22 cellular contexts compared by ENCODE assay signal in genomic region chr2:152452256-152452973, GRCh38.
DNase-seq lines count a peak whose midpoint lies in the region; FAIRE-seq and TF ChIP-seq lines count a peak whose summit lies in the region.
"Had no signal": no experiment of that assay in that cellular context is flagged by ENCODE, and none has a peak within 500 bp of the region (broad histone marks: within the 10 kb centered on the region; RNA-seq: fewer than 3 reads in every experiment).

No MANE protein-coding gene starts in this region.

- H3K4me3 Mint-ChIP-seq in chondrocyte (ENCODE audit: unreplicated experiment) = no peak overlapping the region
- H3K4me3 Mint-ChIP-seq in T-helper 2 cell treated with Interferon-gamma antibody and Interleukin-4, amounts not matched to agents 5 μg/mL and 100 μg/mL, for 36 hours = no peak overlapping the region
- H3K4me3 Mint-ChIP-seq: activated CD4-positive, alpha-beta T cell treated with anti-CD3 and anti-CD28 coated beads for 36 hours; activated T-helper 1 cell treated with anti-CD3 and anti-CD28 coated beads, Interleukin-12 subunit alpha, Interleukin-12 subunit beta, Interleukin-2, Interleukin-4 antibody, amounts not matched to agents 30 ng/mL and 10 ng/mL and 1 ng/mL, durations not matched to agents 14 hours and 24 hours and 36 hours; CD14-positive monocyte; naive thymus-derived CD4-positive, alpha-beta T cell had no signal

- H3K9me3 ChIP-seq in HUES6 (ENCODE audit: control insufficient read depth, insufficient read depth, low read depth, low read length) (no peaks in the 10 kb centered on the region), subcutaneous abdominal adipose tissue (ENCODE audit: control insufficient read depth in 5 of 5, low read length in 5 of 5) (no peaks in the 10 kb centered on the region), small intestine (ENCODE audit: control insufficient read depth, low read depth) (no peaks in the 10 kb centered on the region)
- H3K9me3 ChIP-seq: upper lobe of left lung had no signal

- H3K27me3 ChIP-seq in HUES6 (ENCODE audit: control insufficient read depth, insufficient read depth, low read length) (no peaks in the 10 kb centered on the region), subcutaneous abdominal adipose tissue (ENCODE audit: control insufficient read depth in 5 of 5, insufficient read depth in 4 of 5, low read length in 5 of 5) (no peaks in the 10 kb centered on the region), small intestine (ENCODE audit: control insufficient read depth in 2 of 2, insufficient read depth in 2 of 2, low read length in 2 of 2) (no peaks in the 10 kb centered on the region)
- H3K27me3 ChIP-seq: upper lobe of left lung had no signal

- no peaks in the 10 kb centered on the region for H3K27me3 Mint-ChIP-seq in chondrocyte (ENCODE audit: low read depth)
- H3K27me3 Mint-ChIP-seq in T-helper 2 cell treated with Interferon-gamma antibody and Interleukin-4, amounts not matched to agents 5 μg/mL and 100 μg/mL, for 36 hours (ENCODE audit: low read depth) = peaks cover 11% of the 10 kb centered on the region

- no peak for TF ChIP-seq CTCF in chondrocyte (IDR thresholded peaks at IDR 0.05)

- DNase-seq in chondrocyte (ENCODE audit: low spot score) = no peak
- peak; percentile 61 for DNase-seq in iPS-NIHi7 (ENCODE audit: extremely low spot score)
- DNase-seq in T-helper 2 cell treated with Interferon-gamma antibody and Interleukin-4, amounts not matched to agents 5 μg/mL and 100 μg/mL, for 36 hours (ENCODE audit: low spot score) = no peak
- DNase-seq in NCI-H1694 treated with DMSO at 0.1 percent for 48 hours (lab: John Stamatoyannopoulos, UW) = no peak
- DNase-seq in OCI-M1 (lab: John Stamatoyannopoulos, UW) = no peak
- DNase-seq in small intestine = no peak
- DNase-seq: activated CD4-positive, alpha-beta T cell treated with anti-CD3 and anti-CD28 coated beads for 36 hours; DMS 273 treated with DMSO at 0.1 percent for 48 hours; naive thymus-derived CD4-positive, alpha-beta T cell; NCI-H1105 treated with DMSO at 0.1 percent for 48 hours; NCI-H510A treated with DMSO at 0.1 percent for 48 hours; stimulated activated naive CD4-positive, alpha-beta T cell; upper lobe of left lung had no signal

- peaks cover 58% of the 10 kb centered on the region for H3K4me1 Mint-ChIP-seq in chondrocyte (ENCODE audit: low read depth)
- no peaks in the 10 kb centered on the region for H3K4me1 Mint-ChIP-seq in T-helper 2 cell treated with Interferon-gamma antibody and Interleukin-4, amounts not matched to agents 5 μg/mL and 100 μg/mL, for 36 hours (ENCODE audit: low read depth)
- H3K4me1 Mint-ChIP-seq: CD14-positive monocyte; naive thymus-derived CD4-positive, alpha-beta T cell had no signal

- H3K36me3 ChIP-seq in HUES6 (ENCODE audit: control insufficient read depth, insufficient read depth, low read length) (no peaks in the 10 kb centered on the region), subcutaneous abdominal adipose tissue (ENCODE audit: control insufficient read depth in 5 of 5, insufficient read depth in 5 of 5, low read length in 5 of 5) (no peaks in the 10 kb centered on the region), small intestine (ENCODE audit: control insufficient read depth in 2 of 2, insufficient read depth in 2 of 2, low read length in 2 of 2) (no peaks in the 10 kb centered on the region)
- H3K36me3 ChIP-seq: upper lobe of left lung had no signal

- peaks cover 1% of the 10 kb centered on the region for H3K36me3 Mint-ChIP-seq in chondrocyte (ENCODE audit: low read depth)
- H3K36me3 Mint-ChIP-seq in T-helper 2 cell treated with Interferon-gamma antibody and Interleukin-4, amounts not matched to agents 5 μg/mL and 100 μg/mL, for 36 hours (ENCODE audit: low read depth) = no peaks in the 10 kb centered on the region
- H3K36me3 Mint-ChIP-seq: CD14-positive monocyte; naive thymus-derived CD4-positive, alpha-beta T cell had no signal

- H3K27ac ChIP-seq in HUES6 (ENCODE audit: low read depth, low read length) (peak overlapping the region; percentile 81; the same call in 1 of the 2 replicates), subcutaneous abdominal adipose tissue (ENCODE audit: low read depth, low read length) (peak overlapping the region; percentile 40), small intestine (ENCODE audit: low read depth in 1 of 2, low read length in 1 of 2) (no peak overlapping the region)
- H3K27ac ChIP-seq: RWPE1, upper lobe of left lung had no signal

- WGBS in small intestine, 3 donors = 86 to 90% (median 87%) methylated on average over 13 of the region's 13 CpGs

- H3K27ac Mint-ChIP-seq in chondrocyte (ENCODE audit: unreplicated experiment) = peak overlapping the region; percentile 45
- H3K27ac Mint-ChIP-seq in T-helper 2 cell treated with Interferon-gamma antibody and Interleukin-4, amounts not matched to agents 5 μg/mL and 100 μg/mL, for 36 hours = no peak overlapping the region
- H3K27ac Mint-ChIP-seq: activated CD4-positive, alpha-beta T cell treated with anti-CD3 and anti-CD28 coated beads for 36 hours; activated naive CD4-positive, alpha-beta T cell treated with anti-CD3 and anti-CD28 coated beads, Interleukin-2, amount 50 U/mL, for 72 hours; activated T-helper 1 cell treated with anti-CD3 and anti-CD28 coated beads, Interleukin-12 subunit alpha, Interleukin-12 subunit beta, Interleukin-2, Interleukin-4 antibody, amounts not matched to agents 30 ng/mL and 10 ng/mL and 1 ng/mL, durations not matched to agents 14 hours and 24 hours and 36 hours; naive thymus-derived CD4-positive, alpha-beta T cell had no signal

- H3K9ac ChIP-seq in HUES6 (ENCODE audit: low read length) (peak overlapping the region; percentile 69), subcutaneous abdominal adipose tissue (ENCODE audit: low read length in 5 of 5) (no peak overlapping the region)

- H3K4me1 ChIP-seq in HUES6 (ENCODE audit: control insufficient read depth, insufficient read depth, low read length) (peaks cover 66% of the 10 kb centered on the region), subcutaneous abdominal adipose tissue (ENCODE audit: control insufficient read depth in 5 of 5, insufficient read depth in 5 of 5, low read length in 5 of 5) (peaks cover 0 to 44% (median 26%) of the 10 kb centered on the region in 5 donors), small intestine (ENCODE audit: control insufficient read depth in 2 of 2, insufficient read depth in 1 of 2, low read depth in 1 of 2, low read length in 1 of 2) (no peaks in the 10 kb centered on the region)
- H3K4me1 ChIP-seq: upper lobe of left lung had no signal

- H3K4me3 ChIP-seq in HUES6 (ENCODE audit: low read depth, low read length) (peak overlapping the region; percentile 23), subcutaneous abdominal adipose tissue (ENCODE audit: low read depth in 1 of 5, low read length in 5 of 5) (peak overlapping the region in 1 of 5 donors; percentile 22), small intestine (ENCODE audit: low read depth in 1 of 2, low read length in 2 of 2) (no peak overlapping the region)
- H3K4me3 ChIP-seq: upper lobe of left lung had no signal

- no peak for FAIRE-seq in small intestine (lab: Jason Lieb, UNC)
- FAIRE-seq: colon, endothelial cell of umbilical vein, HTR-8/SVneo had no signal

- no peaks in the 10 kb centered on the region for H3K9me3 Mint-ChIP-seq in chondrocyte (ENCODE audit: low read depth)
- no peaks in the 10 kb centered on the region for H3K9me3 Mint-ChIP-seq in T-helper 2 cell treated with Interferon-gamma antibody and Interleukin-4, amounts not matched to agents 5 μg/mL and 100 μg/mL, for 36 hours
- H3K9me3 Mint-ChIP-seq: activated naive CD4-positive, alpha-beta T cell treated with anti-CD3 and anti-CD28 coated beads, Interleukin-2, amount 50 U/mL, for 72 hours; activated T-helper 1 cell treated with anti-CD3 and anti-CD28 coated beads, Interleukin-12 subunit alpha, Interleukin-12 subunit beta, Interleukin-2, Interleukin-4 antibody, amounts not matched to agents 30 ng/mL and 10 ng/mL and 1 ng/mL, durations not matched to agents 14 hours and 24 hours and 36 hours had no signal

Comparison
In these comparisons a context has a peak if more than half of its experiments do, and no peak if none do; other contexts are left out.
1. H3K27ac ChIP-seq: peak in HUES6 (single experiment) and subcutaneous abdominal adipose tissue (single experiment); none in small intestine (0 of 2).